In genomic region chr18:2657788-2658458, GRCh38 we compare ENCODE assay signal across 8 cellular contexts. TPM values are rescaled to one million over a fixed set of nuclear protein-coding genes. Genes with fewer than 3 reads are reported as not detected.
A peak's percentile ranks its signal among the peaks of the same experiment; 100 is the strongest.
DNase-seq lines count a peak whose midpoint lies in the region; ATAC-seq, FAIRE-seq and TF ChIP-seq lines count a peak whose summit lies in the region.

No MANE protein-coding gene starts in this region.

- H3K4me3 ChIP-seq in fibroblast of lung (replicated peaks in 1 of 4; ENCODE audit: control extremely low read depth in 1 of 4, insufficient read depth in 1 of 4, low read depth in 3 of 4, low read length in 4 of 4) = peak overlapping the region; percentile 59 to 86 (median 78)
- H3K4me3 ChIP-seq in prostate gland = peak overlapping the region; percentile 87 to 98

- peaks cover 4% of the 10 kb centered on the region for H3K4me1 ChIP-seq in fibroblast of lung (ENCODE audit: control insufficient read depth, extremely low read depth, insufficient read depth, low read length)
- no peaks in the 10 kb centered on the region for H3K4me1 ChIP-seq in prostate gland (replicated peaks)

- TF ChIP-seq CTCF in AG09319 (IDR thresholded peaks at IDR 0.05; ENCODE audit: low read depth, low read length) (no peak), fibroblast of lung (conservative IDR thresholded peaks at IDR 0.05 in 1 of 2, IDR thresholded peaks at IDR 0.05 in 1 of 2; ENCODE audit: low read depth in 1 of 2, low read length in 2 of 2) (no peak), prostate gland (IDR thresholded peaks at IDR 0.05) (peak in 1 of 4 experiments; percentile 2)

- H3K27ac ChIP-seq in fibroblast of lung (ENCODE audit: insufficient read depth, low read length) (peak overlapping the region; percentile 93), prostate gland (peak overlapping the region; percentile 96 to 98)

- DNase-seq in AG09319 (ENCODE audit: extremely low read depth, low read depth) (peak; percentile 53), H4 (ENCODE audit: low spot score) (peak; percentile 80), SKM-1 treated with dmso at 0.1 percent for 144 hours (lab: John Stamatoyannopoulos, UW; ENCODE audit: unreplicated experiment) (peak; percentile 83), fibroblast of lung (ENCODE audit: low read depth in 2 of 2) (peak; percentile 86 to 89), prostate gland (ENCODE audit: low spot score) (peak; percentile 36), urothelium cell line (ENCODE audit: low spot score) (no peak)
- DNase-seq in effector CD4-positive, alpha-beta T cell = no peak

- H2AFZ ChIP-seq in fibroblast of lung (ENCODE audit: low read length) = no peak overlapping the region

- intact Hi-C loops in prostate gland (cut with DNase I) = no loop called here

- peaks cover 64% of the 10 kb centered on the region for H3K79me2 ChIP-seq in fibroblast of lung (ENCODE audit: control insufficient read depth, insufficient read depth, low read length)

- H3K36me3 ChIP-seq in fibroblast of lung (ENCODE audit: control insufficient read depth, insufficient read depth, low read length) (no peaks in the 10 kb centered on the region), prostate gland (no peaks in the 10 kb centered on the region)

- H4K20me1 ChIP-seq in fibroblast of lung (ENCODE audit: control insufficient read depth, extremely low read depth, insufficient read depth, low read length) = no peaks in the 10 kb centered on the region

- ATAC-seq in GM21786 (IDR thresholded peaks at IDR 0.05; ENCODE audit: unreplicated experiment) = no peak

- H3K4me2 ChIP-seq in fibroblast of lung (ENCODE audit: extremely low read depth, insufficient read depth, low read length) = peak overlapping the region; percentile 77

- no peak for TF ChIP-seq POLR2A in prostate gland (IDR thresholded peaks at IDR 0.05)

- no peaks in the 10 kb centered on the region for H3K9me3 ChIP-seq in fibroblast of lung (ENCODE audit: control insufficient read depth, insufficient read depth, low read depth, low read length)
- H3K9me3 ChIP-seq in prostate gland = no peaks in the 10 kb centered on the region

- WGBS in prostate gland = 37% methylated on average over 12 of the region's 12 CpGs

- FAIRE-seq in urothelium cell line (lab: Jason Lieb, UNC) = no peak

- H3K27me3 ChIP-seq in fibroblast of lung (ENCODE audit: control insufficient read depth, insufficient read depth, low read length) = no peaks in the 10 kb centered on the region
- H3K27me3 ChIP-seq in prostate gland (replicated peaks; ENCODE audit: insufficient read depth) = no peaks in the 10 kb centered on the region

- H3K9ac ChIP-seq in fibroblast of lung (ENCODE audit: insufficient read depth, low read length) = peak overlapping the region; percentile 29

RNA-seq across cellular contexts. Expression of gene SMCHD1, which starts 2.4 kb away (rescaled TPM):
- 15.2 and 26.6 TPM in 2 replicates for total RNA-seq in H4 (2014; rRNA removed; shearing (Covaris generic))
- total RNA-seq in fibroblast of lung (96.1 and 96.6 TPM in 2 replicates), prostate gland (10 to 100 TPM; 56.0 to 65.1 TPM)
- polyA plus RNA-seq in fibroblast of lung = 19.6 and 30.3 TPM in 2 replicates
- 16.0 and 22.5 TPM in 2 replicates for polyA plus RNA-seq in fibroblast of lung (2012)
- polyA minus RNA-seq in fibroblast of lung (ENCODE audit: low replicate concordance) = 7.1 and 12.6 TPM in 2 replicates

Comparison
In these comparisons a context has a peak if more than half of its experiments do, and no peak if none do; other contexts are left out.
1. DNase-seq: peak in AG09319 (single experiment), H4 (single experiment), SKM-1 treated with dmso at 0.1 percent for 144 hours (single experiment), fibroblast of lung (2 of 2) and prostate gland (single experiment); none in effector CD4-positive, alpha-beta T cell (single experiment) and urothelium cell line (single experiment).